ENCODE assay signal across 8 cellular contexts in the genomic region with DNA sequence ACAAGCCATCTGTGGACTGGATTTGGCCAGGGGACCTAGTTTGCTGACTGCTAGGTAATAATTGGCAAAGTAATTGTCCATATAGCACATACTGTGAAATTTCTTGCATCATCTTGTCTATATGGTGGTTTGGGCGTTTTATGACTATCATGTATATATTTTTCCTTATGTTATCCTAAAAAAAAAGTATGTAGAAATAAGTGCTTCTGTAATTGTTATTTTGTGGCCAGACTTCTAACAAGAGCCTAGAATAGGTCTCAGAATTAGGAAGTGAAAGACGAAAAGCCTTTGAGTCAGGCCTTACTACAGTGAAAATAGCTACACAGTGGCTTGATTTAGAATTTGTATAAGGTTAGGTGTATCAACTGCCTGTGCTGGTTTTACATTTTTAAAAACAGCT. TPM values are rescaled to one million over a fixed set of nuclear protein-coding genes. Genes with fewer than 3 reads are reported as not detected.
DNase-seq lines count a peak whose midpoint lies in the region; ATAC-seq, FAIRE-seq and TF ChIP-seq lines count a peak whose summit lies in the region.

No MANE protein-coding gene starts in this region.

- CTCF ChIA-PET in K562 (lab: Yijun Ruan, JAX; ENCODE audit: low intra/inter-chr PET ratio): no interaction called here
- CTCF ChIA-PET in T-cell (lab: Charles Lee): interaction anchor here in 1 of 2 donors (0.5 to 0.6 kb wide), 2 partner anchors 9 to 12 kb away, joined by 3 read pairs; no protein-coding TSS in a partner anchor

- H3K4me3 ChIP-seq in K562 (no peak overlapping the region), hepatocyte (no peak overlapping the region)

- no peaks in the 10 kb centered on the region for H3K9me2 ChIP-seq in hepatocyte (replicated peaks; ENCODE audit: insufficient read depth)

- peaks cover 77% of the 10 kb centered on the region for H3K79me2 ChIP-seq in K562 (ENCODE audit: control insufficient read depth, insufficient read depth, low read length)
- peaks cover 77% of the 10 kb centered on the region for H3K79me2 ChIP-seq in hepatocyte

- no TSS peak for BruUV-seq in K562 (replicated peaks; lab: Mats Ljungman, UMichigan)

- TF ChIP-seq EP300 in K562 (IDR thresholded peaks at IDR 0.05; ENCODE audit: low read length): no peak

- peaks cover 4 to 8% of the 10 kb centered on the region in 2 experiments; a peak in 2 of 5 replicates for H3K4me1 ChIP-seq in K562 (replicated peaks in 1 of 2; ENCODE audit: control insufficient read depth in 2 of 2, insufficient read depth in 2 of 2, low read length in 2 of 2)
- H3K4me1 ChIP-seq in hepatocyte (ENCODE audit: insufficient read depth): peaks cover 15% of the 10 kb centered on the region

- no peaks in the 10 kb centered on the region for H3K36me3 Mint-ChIP-seq in T-cell

- H3K9ac ChIP-seq in K562 (ENCODE audit: insufficient read depth in 1 of 2, low read depth in 2 of 2, low read length in 2 of 2): peak overlapping the region in 1 of 2 experiments; percentile 77; a peak in 1 of 4 replicates

- TF ChIP-seq CTCF in K562 (IDR thresholded peaks at IDR 0.05 in 2 of 3, conservative IDR thresholded peaks at IDR 0.05 in 1 of 3; ENCODE audit: insufficient read depth in 2 of 3, low read depth in 1 of 3, low read length in 3 of 3) (no peak), hepatocyte (IDR thresholded peaks at IDR 0.05; ENCODE audit: poor library complexity) (no peak)

- POLR2A ChIA-PET in K562 (lab: Yijun Ruan, JAX): no interaction called here
- POLR2A ChIA-PET in T-cell (lab: Charles Lee): interaction anchor here in 1 of 2 donors (0.7 kb wide), 1 partner anchor 820 kb away, joined by 4 read pairs; no protein-coding TSS in a partner anchor

- WGBS in K562 (ENCODE audit: insufficient coverage, low coverage, missing lambda C conversion rate): 10% methylated on average over 2 of the region's 2 CpGs
- 96% methylated on average over 2 of the region's 2 CpGs for WGBS in hepatocyte (ENCODE audit: low lambda C conversion rate, missing lambda C conversion rate)

- intact Hi-C loops in K562 (cut with micrococcal nuclease): loop anchor here (5.0 kb wide), 1 partner anchor 82 kb away; no protein-coding TSS in a partner anchor

- H3K9me1 ChIP-seq in K562 (ENCODE audit: control insufficient read depth, insufficient read depth, low read length): no peaks in the 10 kb centered on the region

- DNase-seq in GM12892 (ENCODE audit: insufficient read length) (no peak), K562 (ENCODE audit: extremely low read depth in 1 of 4, low spot score in 3 of 4) (no peak), left lobe of liver (ENCODE audit: low spot score) (no peak), GM19240 (ENCODE audit: insufficient read length, low spot score) (no peak), hepatocyte (ENCODE audit: low spot score) (no peak), T-cell (no peak)

- H3K27ac Mint-ChIP-seq in T-cell: no peak overlapping the region

- FAIRE-seq in GM12892 (lab: Jason Lieb, UNC) (peak; percentile 82), K562 (lab: Jason Lieb, UNC) (no peak)

- no peaks in the 10 kb centered on the region for H3K27me3 ChIP-seq in K562 (ENCODE audit: control insufficient read depth in 2 of 2, insufficient read depth in 2 of 2, low read length in 2 of 2)
- H3K27me3 ChIP-seq in hepatocyte: no peaks in the 10 kb centered on the region

- no peaks in the 10 kb centered on the region for H3K27me3 Mint-ChIP-seq in T-cell

- peaks cover 2% of the 10 kb centered on the region; the same call in 1 of the 3 replicates for H3K36me3 ChIP-seq in K562 (ENCODE audit: control insufficient read depth, insufficient read depth, low read length)
- H3K36me3 ChIP-seq in hepatocyte (replicated peaks; ENCODE audit: insufficient read depth, low read depth): no peaks in the 10 kb centered on the region

- H3K4me1 Mint-ChIP-seq in T-cell: peaks cover 53 to 59% (median 56%) of the 10 kb centered on the region in 3 donors

- TF ChIP-seq RAD21 in K562 (CRISPR knock-in tag; conservative IDR thresholded peaks at IDR 0.05 in 1 of 2, IDR thresholded peaks at IDR 0.05 in 1 of 2): no peak

- H3K9me3 Mint-ChIP-seq in T-cell: no peaks in the 10 kb centered on the region

- H2AFZ ChIP-seq in K562 (ENCODE audit: low read depth, low read length) (no peak overlapping the region), hepatocyte (no peak overlapping the region)

- peak overlapping the region; percentile 21; the same call in 1 of the 3 replicates for H3K27ac ChIP-seq in K562 (ENCODE audit: extremely low read depth, low read depth, low read length)
- H3K27ac ChIP-seq in hepatocyte: no peak overlapping the region

- H4K20me1 ChIP-seq in K562 (replicated peaks; ENCODE audit: control insufficient read depth, insufficient read depth, low read length): no peaks in the 10 kb centered on the region
- peaks cover 14% of the 10 kb centered on the region for H4K20me1 ChIP-seq in hepatocyte (ENCODE audit: insufficient read depth, poor library complexity, severe bottlenecking)

- in situ Hi-C loops in K562 (cut with MboI): no loop called here

- H3K4me2 ChIP-seq in K562 (ENCODE audit: insufficient read depth, low read length): peak overlapping the region; percentile 49
- no peak overlapping the region for H3K4me2 ChIP-seq in hepatocyte

- H3K9me3 ChIP-seq in K562 (replicated peaks; ENCODE audit: control insufficient read depth, insufficient read depth, low read depth, low read length) (0 out of 2 replicates have a peak, but pooled peaks cover under 1% of the 10 kb centered on the region), hepatocyte (ENCODE audit: low read depth) (no peaks in the 10 kb centered on the region)

- TF ChIP-seq POLR2A in GM12892 (IDR thresholded peaks at IDR 0.05; ENCODE audit: low read depth, low read length) (no peak), K562 (conservative IDR thresholded peaks at IDR 0.05) (no peak)

- no peak overlapping the region for H3K4me3 Mint-ChIP-seq in T-cell

- ATAC-seq in GM21423 (IDR thresholded peaks at IDR 0.05; ENCODE audit: unreplicated experiment) (peak; percentile 43), HG03469 (IDR thresholded peaks at IDR 0.05; ENCODE audit: unreplicated experiment) (peak; percentile 43), K562 (no peak), left lobe of liver (no peak), T-cell (replicated peaks in 1 of 4) (no peak)

TF ChIP-seq in K562, 482 proteins besides CTCF, POLR2A, EP300 and RAD21 (continues in another document):
- TF ChIP-seq TBP (optimal IDR thresholded peaks at IDR 0.05; ENCODE audit: low read depth, low read length): no peak
- no peak for TF ChIP-seq XRCC3 (IDR thresholded peaks at IDR 0.05)
- no peak for TF ChIP-seq OTX1 (CRISPR knock-in tag; IDR thresholded peaks at IDR 0.05)
- no peak for TF ChIP-seq ZNF311 (CRISPR knock-in tag; IDR thresholded peaks at IDR 0.05)
- TF ChIP-seq TAF1 (IDR thresholded peaks at IDR 0.05; ENCODE audit: control insufficient read depth, extremely low read depth, insufficient read depth, low read length, severe bottlenecking): no peak
- no peak for TF ChIP-seq CHCHD3 (CRISPR knock-in tag; IDR thresholded peaks at IDR 0.05)
- TF ChIP-seq, protein P1, sequence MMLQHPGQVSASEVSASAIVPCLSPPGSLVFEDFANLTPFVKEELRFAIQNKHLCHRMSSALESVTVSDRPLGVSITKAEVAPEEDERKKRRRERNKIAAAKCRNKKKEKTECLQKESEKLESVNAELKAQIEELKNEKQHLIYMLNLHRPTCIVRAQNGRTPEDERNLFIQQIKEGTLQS (IDR thresholded peaks at IDR 0.05): peak; percentile 73; the same call in 1 of the 2 replicates
- TF ChIP-seq, protein P1 (CRISPR knock-in tag; conservative IDR thresholded peaks at IDR 0.05): no peak
- TF ChIP-seq MTA1 (IDR thresholded peaks at IDR 0.05; ENCODE audit: borderline replicate concordance): no peak
- no peak for TF ChIP-seq TAF9B (IDR thresholded peaks at IDR 0.05; ENCODE audit: partially characterized antibody)
- no peak for TF ChIP-seq SOX6 (IDR thresholded peaks at IDR 0.05)
- no peak; the same call in 1 of the 2 replicates for TF ChIP-seq CEBPG (CRISPR knock-in tag; IDR thresholded peaks at IDR 0.05)
- peak; percentile 56 to 72 for TF ChIP-seq CEBPG (tag; conservative IDR thresholded peaks at IDR 0.05 in 1 of 2, IDR thresholded peaks at IDR 0.05 in 1 of 2)
- no peak for TF ChIP-seq BRCA1 (IDR thresholded peaks at IDR 0.05)
- no peak for TF ChIP-seq BRCA1 (CRISPR knock-in tag; IDR thresholded peaks at IDR 0.05)

RNA-seq across cellular contexts. Expression of gene FNDC3A, which starts 4.2 kb away (rescaled TPM):
- polyA plus RNA-seq in GM12892 (2012; ENCODE audit: missing spikeins): 22.9 TPM
- total RNA-seq in K562 (2011; cell fraction: chromatin; rRNA removed; ENCODE audit: low replicate concordance): 25.8 and 55.1 TPM in 2 replicates
- 9.5 and 12.5 TPM in 2 replicates for total RNA-seq in K562 (2011; cell fraction: nucleolus; rRNA removed)
- 21.5 and 32.2 TPM in 2 replicates for total RNA-seq in K562 (2011; cell fraction: nucleoplasm; rRNA removed)
- total RNA-seq in K562 (2014; rRNA removed) (8.3 TPM in 2 replicates), K562 (2014; rRNA removed; fragmentation: Illumina TruSeq; extraction: Trizol) (17.0 and 19.1 TPM in 2 replicates), K562 (2015; rRNA removed; fragmentation: Illumina TruSeq; extraction: Trizol) (18.2 and 21.4 TPM in 2 replicates), K562 (2021) (13.5 TPM in 2 replicates), left lobe of liver (47.1 TPM), hepatocyte (62.0 and 73.5 TPM in 2 replicates), T-cell (10 to 100 TPM; 29.7 to 44.4 (median 32.0) TPM)
- polyA plus RNA-seq in K562 (2011; rRNA removed) (18.9 and 22.0 TPM in 2 replicates), K562 (2014; fragmentation: Illumina TruSeq; extraction: Trizol) (12.6 and 16.7 TPM in 2 replicates), K562 (2014; fragmentation: Nextera tagmentation; extraction: Ambion mirVana) (1 to 10 TPM; 4.1 to 5.9 TPM), K562 (2014; rRNA removed) (10.4 and 11.2 TPM in 2 replicates), hepatocyte (21.9 and 22.8 TPM in 2 replicates)
- 7.2 and 12.3 TPM in 2 replicates for polyA plus RNA-seq in K562 (2011; cell fraction: cytosol; rRNA removed)
- 17.2 and 24.4 TPM in 2 replicates for polyA plus RNA-seq in K562 (2011; cell fraction: nucleus; rRNA removed)
- polyA plus RNA-seq in K562 (2012): 9.7 and 17.6 TPM in 2 replicates
- polyA minus RNA-seq in K562 (2011; rRNA and poly(A)+ RNA removed): 44.8 and 45.6 TPM in 2 replicates
- polyA minus RNA-seq in K562 (2011; cell fraction: cytosol; rRNA and poly(A)+ RNA removed): 9.2 and 11.3 TPM in 2 replicates
- polyA minus RNA-seq in K562 (2011; cell fraction: nucleus; rRNA and poly(A)+ RNA removed): 15.2 and 27.9 TPM in 2 replicates

Comparison
In these comparisons a context has a peak if more than half of its experiments do, and no peak if none do; other contexts are left out.
1. ATAC-seq: peak in GM21423 (single experiment) and HG03469 (single experiment); none in K562 (single experiment), left lobe of liver (single experiment) and T-cell (0 of 4).